17 cellular contexts compared by ENCODE assay signal in the genomic region with DNA sequence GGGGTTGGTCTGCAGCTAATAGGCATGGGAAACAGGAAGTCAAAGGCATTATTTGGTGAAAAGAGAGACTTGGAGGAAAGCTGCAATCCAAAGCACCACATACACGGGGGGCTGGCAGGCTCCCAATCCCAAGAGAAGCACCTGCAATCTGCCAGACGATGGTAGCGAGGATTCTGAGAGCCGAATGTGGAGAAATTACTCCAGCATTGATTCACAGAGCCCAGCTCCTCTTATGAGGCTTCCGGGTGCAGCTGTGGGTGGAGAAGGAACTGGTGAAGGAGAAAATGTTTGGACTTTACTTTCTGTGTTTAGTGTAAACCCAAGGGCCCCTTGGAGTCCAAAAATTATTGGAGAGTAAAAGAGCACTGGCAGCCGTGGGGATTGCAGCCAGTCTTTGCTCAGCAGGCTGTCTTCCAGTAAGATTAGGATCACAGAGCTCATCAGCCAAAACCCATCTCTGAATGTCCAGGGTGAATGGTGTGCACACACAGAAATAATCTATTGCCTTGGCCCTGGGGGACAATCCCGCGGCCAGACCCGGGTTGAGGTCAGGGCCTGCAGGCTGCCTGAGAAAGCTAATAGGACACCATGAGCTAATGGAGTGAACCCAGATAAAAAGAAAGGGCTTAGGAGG.
"Had no signal": no experiment of that assay in that cellular context is flagged by ENCODE, and none has a peak within 500 bp of the region (broad histone marks: within the 10 kb centered on the region; RNA-seq: fewer than 3 reads in every experiment).

No MANE protein-coding gene starts in this region.

- H3K27ac ChIP-seq: upper lobe of right lung had no signal

- H3K9me3 ChIP-seq: upper lobe of right lung had no signal

- ATAC-seq: naive thymus-derived CD8-positive, alpha-beta T cell; stimulated activated naive CD8-positive, alpha-beta T cell treated with anti-CD3 and anti-CD28 coated beads, Interleukin-15, Interleukin-2, amounts not matched to agents 100 U/mL and 50 U/mL, for 24 hours; upper lobe of right lung had no signal

- H3K4me1 ChIP-seq: upper lobe of right lung had no signal

- DNase-seq: activated CD4-positive, alpha-beta memory T cell treated with anti-CD3 and anti-CD28 coated beads for 36 hours; activated CD4-positive, alpha-beta T cell treated with anti-CD3 and anti-CD28 coated beads for 4 hours; activated CD4-positive, CD25-positive, alpha-beta regulatory T cell; activated naive CD4-positive, alpha-beta T cell treated with anti-CD3 and anti-CD28 coated beads for 36 hours; activated naive CD8-positive, alpha-beta T cell treated with anti-CD3 and anti-CD28 coated beads, Interleukin-2, amount 10 ng/mL, durations not matched to agents 7 days and 5 days; activated T-cell treated with anti-CD3 and anti-CD28 coated beads, Interleukin-2, amount 50 U/mL, for 48 hours; amniotic stem cell; effector CD8-positive, alpha-beta T cell; erythroblast; foreskin fibroblast; naive thymus-derived CD8-positive, alpha-beta T cell; stimulated activated CD4-positive, alpha-beta T cell treated with anti-CD3 and anti-CD28 coated beads, Interleukin-12 subunit alpha, Interleukin-12 subunit beta, amount 100 ng/mL, for 4 hours; stimulated activated CD4-positive, alpha-beta T cell treated with anti-CD3 and anti-CD28 coated beads, Interleukin-4, amount 100 ng/mL, for 4 hours; stimulated activated naive CD8-positive, alpha-beta T cell treated with anti-CD3 and anti-CD28 coated beads, Interleukin-15, Interleukin-2, amounts not matched to agents 100 U/mL and 50 U/mL, for 24 hours; T-helper 9 cell; upper lobe of right lung had no signal

- H3K4me3 ChIP-seq: lung, upper lobe of right lung had no signal

- H3K36me3 ChIP-seq: upper lobe of right lung had no signal

- H3K27me3 ChIP-seq: upper lobe of right lung had no signal
